ENCODE assay signal across 25 cellular contexts in the genomic region with DNA sequence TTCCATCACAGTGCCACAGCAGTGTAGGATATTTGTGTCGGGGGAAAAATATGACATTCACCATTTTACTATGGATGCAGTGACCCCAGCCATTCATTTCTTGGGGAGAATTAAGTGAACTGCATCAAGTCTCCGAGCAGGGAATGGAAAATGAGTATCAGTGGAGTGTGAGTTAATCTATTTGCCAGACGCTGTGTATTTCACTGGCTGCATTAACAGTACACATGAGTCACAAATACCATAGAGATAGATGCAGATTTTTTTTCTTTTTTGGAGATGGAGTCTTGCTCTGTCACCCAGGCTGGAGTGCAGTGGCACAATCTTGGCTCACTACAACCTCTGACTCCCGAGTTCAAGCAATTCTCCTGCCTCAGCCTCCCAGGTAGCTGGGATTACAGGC. TPM values are rescaled to one million over a fixed set of nuclear protein-coding genes. Genes with fewer than 3 reads are reported as not detected.
A peak's percentile ranks its signal among the peaks of the same experiment; 100 is the strongest.
DNase-seq lines count a peak whose midpoint lies in the region; ATAC-seq and TF ChIP-seq lines count a peak whose summit lies in the region.
"Had no signal": no experiment of that assay in that cellular context is flagged by ENCODE, and none has a peak within 500 bp of the region (broad histone marks: within the 10 kb centered on the region; RNA-seq: fewer than 3 reads in every experiment).

No MANE protein-coding gene starts in this region.

- H3K4me1 Mint-ChIP-seq in MCF 10A (ENCODE audit: insufficient read depth, unreplicated experiment) (peaks cover 4% of the 10 kb centered on the region), CD14-positive monocyte (peaks cover 21% of the 10 kb centered on the region)

- intact Hi-C loops in mammary epithelial cell (cut with micrococcal nuclease) = no loop called here
- intact Hi-C loops in MCF 10A (cut with micrococcal nuclease) = no loop called here
- intact Hi-C loops in CD14-positive monocyte (cut with micrococcal nuclease) = loop anchor here in 1 of 2 donors (10.0 kb wide), 1 partner anchor 59 kb away; no protein-coding TSS in a partner anchor

- no peak overlapping the region for H2AFZ ChIP-seq in mammary epithelial cell (ENCODE audit: low read depth, low read length)

- H3K9ac ChIP-seq in mammary epithelial cell (ENCODE audit: insufficient read depth, low read length) (no peak overlapping the region), adipocyte (ENCODE audit: low read length) (no peak overlapping the region)

- no peaks in the 10 kb centered on the region for H3K79me2 ChIP-seq in mammary epithelial cell (ENCODE audit: insufficient read depth, low read length)

- TF ChIP-seq CTCF in mammary epithelial cell (conservative IDR thresholded peaks at IDR 0.05 in 1 of 2, IDR thresholded peaks at IDR 0.05 in 1 of 2; ENCODE audit: extremely low read depth in 1 of 2, insufficient read depth in 1 of 2, low read depth in 1 of 2, low read length in 2 of 2) (no peak), MCF 10A (IDR thresholded peaks at IDR 0.05; ENCODE audit: unreplicated experiment) (no peak), fibroblast of mammary gland (conservative IDR thresholded peaks at IDR 0.05; ENCODE audit: control insufficient read depth, insufficient read depth, low read depth, low read length) (no peak), CD14-positive monocyte (IDR thresholded peaks at IDR 0.05) (no peak)

- no peak overlapping the region for H3K4me3 ChIP-seq in mammary epithelial cell (replicated peaks in 1 of 3; ENCODE audit: insufficient read depth in 1 of 3, low read depth in 2 of 3, low read length in 3 of 3)
- H3K4me3 ChIP-seq in adipocyte (ENCODE audit: low read length) = no peak overlapping the region
- H3K4me3 ChIP-seq in fibroblast of mammary gland (ENCODE audit: control insufficient read depth, low read depth, low read length) = no peak overlapping the region
- H3K4me3 ChIP-seq: A549, GM23338 had no signal

- H3K9me3 Mint-ChIP-seq in MCF 10A (ENCODE audit: unreplicated experiment) (no peaks in the 10 kb centered on the region), CD14-positive monocyte (peaks cover 0 to 3% (median 0%) of the 10 kb centered on the region in 7 donors)
- H3K9me3 Mint-ChIP-seq: central memory CD8-positive, alpha-beta T cell; effector memory CD8-positive, alpha-beta T cell; GM23338 had no signal

- BruUV-seq in mammary epithelial cell (replicated peaks; lab: Mats Ljungman, UMichigan) = no TSS peak
- BruUV-seq in MCF 10A (replicated peaks; lab: Mats Ljungman, UMichigan) = no TSS peak

- no peak overlapping the region for H3K27ac Mint-ChIP-seq in MCF 10A (ENCODE audit: low read depth, unreplicated experiment)
- H3K27ac Mint-ChIP-seq in CD14-positive monocyte = no peak overlapping the region
- H3K27ac Mint-ChIP-seq: activated naive CD8-positive, alpha-beta T cell; GM23338; mesothelial cell of epicardium; nephron progenitor cell had no signal

- H3K36me3 ChIP-seq in mammary epithelial cell (ENCODE audit: insufficient read depth, low read length) (no peaks in the 10 kb centered on the region), adipocyte (ENCODE audit: control insufficient read depth, insufficient read depth, low read length, severe bottlenecking) (no peaks in the 10 kb centered on the region)

- CTCF ChIA-PET in mammary epithelial cell (lab: Charles Lee; ENCODE audit: low non-redundant PET) = no interaction called here
- CTCF ChIA-PET in MCF 10A (lab: Yijun Ruan, JAX) = no interaction called here

- in situ Hi-C loops in mammary epithelial cell (cut with MboI; ENCODE audit: low sequenced_read_pairs in 2 of 2) = no loop called here

- DNase-seq in mammary epithelial cell = peak; percentile 8
- no peak for DNase-seq in MCF 10A (ENCODE audit: unreplicated experiment)
- peak; percentile 57 for DNase-seq in adipocyte (ENCODE audit: low read depth)
- DNase-seq in fibroblast of mammary gland (ENCODE audit: low read depth) = peak; percentile 62
- DNase-seq in NOMO-1 treated with DMSO at 0.1 percent for 48 hours (lab: John Stamatoyannopoulos, UW; ENCODE audit: unreplicated experiment) = no peak
- DNase-seq in CD14-positive monocyte (ENCODE audit: low spot score) = no peak
- DNase-seq in hepatic stellate cell (ENCODE audit: low spot score) = no peak
- DNase-seq: activated CD4-positive, alpha-beta T cell treated with anti-CD3 and anti-CD28 coated beads, Interleukin-2, amount 50 U/mL, for 4 hours; activated T-cell treated with anti-CD3 and anti-CD28 coated beads, Interleukin-2, amount 50 U/mL, for 1 hour; effector memory CD8-positive, alpha-beta T cell; left cardiac atrium; NCI-H2029; NCI-H446 treated with DMSO at 0.1 percent for 48 hours; nephron progenitor cell; posterior cingulate gyrus; SHP77; stimulated activated CD8-positive, alpha-beta memory T cell treated with anti-CD3 and anti-CD28 coated beads, Interleukin-4, amount 100 ng/mL, for 48 hours; T-helper 1 cell had no signal

- H3K4me1 ChIP-seq in mammary epithelial cell (ENCODE audit: insufficient read depth, low read length) (peaks cover 7% of the 10 kb centered on the region), adipocyte (ENCODE audit: control insufficient read depth, insufficient read depth, low read length) (peaks cover 14% of the 10 kb centered on the region)
- H3K4me1 ChIP-seq: A549 had no signal

- H3K9me3 ChIP-seq in mammary epithelial cell (replicated peaks; ENCODE audit: insufficient read depth, low read length) = no peaks in the 10 kb centered on the region
- no peaks in the 10 kb centered on the region for H3K9me3 ChIP-seq in adipocyte (ENCODE audit: control insufficient read depth, low read length)
- H3K9me3 ChIP-seq: A549 had no signal

- no peaks in the 10 kb centered on the region for H3K36me3 Mint-ChIP-seq in MCF 10A (ENCODE audit: insufficient read depth, unreplicated experiment)
- H3K36me3 Mint-ChIP-seq in CD14-positive monocyte = no peaks in the 10 kb centered on the region
- H3K36me3 Mint-ChIP-seq: activated naive CD8-positive, alpha-beta T cell; mesothelial cell of epicardium had no signal

- H3K27me3 Mint-ChIP-seq in MCF 10A (ENCODE audit: insufficient read depth, unreplicated experiment) (peaks cover 18% of the 10 kb centered on the region), CD14-positive monocyte (ENCODE audit: low read depth in 3 of 3) (peaks cover 11 to 20% (median 18%) of the 10 kb centered on the region in 3 donors)

- H4K20me1 ChIP-seq in mammary epithelial cell (ENCODE audit: insufficient read depth, low read length) = no peaks in the 10 kb centered on the region

- POLR2A ChIA-PET in MCF 10A (lab: Yijun Ruan, JAX) = interaction anchor here (0.6 to 1.5 kb wide), 5 partner anchors 15 to 80 kb away, joined by 3 to 6 read pairs (median 3); no protein-coding TSS in a partner anchor

- 90% methylated on average over 4 of the region's 4 CpGs for WGBS in mammary epithelial cell (ENCODE audit: low coverage, missing lambda C conversion rate)

- no peak overlapping the region for H3K4me2 ChIP-seq in mammary epithelial cell (ENCODE audit: insufficient read depth, low read depth, low read length)
- H3K4me2 ChIP-seq: A549, GM23338 had no signal

- ATAC-seq in HG02623 (IDR thresholded peaks at IDR 0.05; ENCODE audit: unreplicated experiment) = no peak
- ATAC-seq: A549; effector memory CD8-positive, alpha-beta T cell; GM23338 had no signal

- H3K27ac ChIP-seq in mammary epithelial cell (ENCODE audit: insufficient read depth, low read depth, low read length) = no peak overlapping the region
- H3K27ac ChIP-seq: HL-60 had no signal

- no peak overlapping the region for H3K4me3 Mint-ChIP-seq in MCF 10A (ENCODE audit: unreplicated experiment)
- no peak overlapping the region for H3K4me3 Mint-ChIP-seq in CD14-positive monocyte
- H3K4me3 Mint-ChIP-seq: activated naive CD8-positive, alpha-beta T cell; central memory CD8-positive, alpha-beta T cell; effector memory CD8-positive, alpha-beta T cell; GM23338; mesothelial cell of epicardium; nephron progenitor cell had no signal

- H3K27me3 ChIP-seq in mammary epithelial cell (ENCODE audit: insufficient read depth, low read length) = no peaks in the 10 kb centered on the region
- no peaks in the 10 kb centered on the region for H3K27me3 ChIP-seq in adipocyte (replicated peaks; ENCODE audit: control insufficient read depth, insufficient read depth, low read length)

- dilution Hi-C loops in mammary epithelial cell (cut with HindIII; ENCODE audit: low sequenced_read_pairs) = no loop called here

RNA-seq across cellular contexts. Expression of a gene that starts 33.7 kb away (rescaled TPM):
- total RNA-seq in mammary epithelial cell = under 1 TPM; 0.50 to 0.54 TPM
- 0.28 TPM for polyA plus RNA-seq in mammary epithelial cell
- not detected for polyA minus RNA-seq in mammary epithelial cell
- total RNA-seq in MCF 10A (2022) = 0.29 and 0.30 TPM in 2 replicates
- not detected for polyA plus RNA-seq in CD14-positive monocyte

Comparison
In these comparisons a context has a peak if more than half of its experiments do, and no peak if none do; other contexts are left out.
1. DNase-seq: peak in mammary epithelial cell (single experiment), adipocyte (single experiment) and fibroblast of mammary gland (single experiment); none in MCF 10A (single experiment), NOMO-1 treated with DMSO at 0.1 percent for 48 hours (single experiment), CD14-positive monocyte (single experiment) and hepatic stellate cell (single experiment).